In the genomic region with DNA sequence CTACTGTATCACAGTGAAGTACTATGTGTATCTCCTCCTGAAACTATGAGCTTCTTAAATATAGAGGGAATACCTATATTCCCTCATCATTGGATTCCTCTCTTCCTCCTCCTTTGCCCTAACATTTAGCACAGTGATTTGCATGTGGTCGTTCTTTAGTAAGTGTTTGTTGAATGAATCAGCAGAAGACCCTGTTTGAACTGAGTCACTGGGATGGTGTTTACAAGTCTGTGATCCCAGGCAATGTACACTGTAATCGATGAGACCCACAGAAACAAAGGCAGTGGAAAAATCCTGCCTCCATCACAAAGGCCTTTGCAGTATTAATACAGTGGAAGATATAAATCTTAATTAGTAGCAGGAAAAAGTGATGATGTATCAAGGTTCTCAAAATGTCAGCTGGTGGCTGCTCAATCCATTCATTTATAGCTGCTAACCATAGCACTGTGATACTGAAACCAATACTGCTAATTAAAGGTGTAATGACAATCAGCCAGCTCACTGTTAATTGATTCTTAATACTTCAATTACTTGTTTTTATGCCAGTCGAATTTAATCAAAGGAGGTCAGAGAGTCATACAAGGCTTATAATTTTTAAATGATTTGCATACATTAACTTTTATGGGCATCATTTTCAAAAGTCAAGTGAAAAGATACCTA, we compare ENCODE assay signal across 19 cellular contexts. TPM values are rescaled to one million over a fixed set of nuclear protein-coding genes. Genes with fewer than 3 reads are reported as not detected.
DNase-seq lines count a peak whose midpoint lies in the region; ATAC-seq and TF ChIP-seq lines count a peak whose summit lies in the region.
"Had no signal": no experiment of that assay in that cellular context is flagged by ENCODE, and none has a peak within 500 bp of the region (broad histone marks: within the 10 kb centered on the region; RNA-seq: fewer than 3 reads in every experiment).

No MANE protein-coding gene starts in this region.

- no peak overlapping the region for H3K14ac ChIP-seq in IMR-90 (replicated peaks; ENCODE audit: low read depth, low read length)

- H3K23ac ChIP-seq in IMR-90 (ENCODE audit: low read depth, low read length), result no peak overlapping the region

- 0 out of 2 replicates have a peak overlapping the region, but pooled peaks have one; percentile 71 for H3K18ac ChIP-seq in IMR-90 (ENCODE audit: low read depth, low read length)

- H2BK15ac ChIP-seq in IMR-90 (ENCODE audit: low read depth, low read length), result no peak overlapping the region

- no peak overlapping the region for H4K91ac ChIP-seq in IMR-90 (ENCODE audit: insufficient read depth, low read depth, low read length)

- peak overlapping the region; percentile 22 for H2BK5ac ChIP-seq in IMR-90 (ENCODE audit: low read depth, low read length, poor library complexity, severe bottlenecking)

- TF ChIP-seq RAD21 in IMR-90 (IDR thresholded peaks at IDR 0.05; ENCODE audit: low read length), result no peak

- H3K36me3 ChIP-seq in IMR-90 (ENCODE audit: control insufficient read depth, insufficient read depth, low read length), result no peaks in the 10 kb centered on the region
- H3K36me3 ChIP-seq in mesodermal cell (ENCODE audit: control insufficient read depth, insufficient read depth, low read length), result no peaks in the 10 kb centered on the region
- H3K36me3 ChIP-seq: left lung, transverse colon, WERI-Rb-1 had no signal

- H3K9me1 ChIP-seq in IMR-90 (ENCODE audit: insufficient read depth, low read length), result 0 out of 2 replicates have a peak, but pooled peaks cover 2% of the 10 kb centered on the region

- H3K4me2 ChIP-seq in IMR-90 (ENCODE audit: low read depth, low read length), result peak overlapping the region; percentile 0; the same call in 1 of the 2 replicates

- H2AK5ac ChIP-seq in IMR-90 (ENCODE audit: low read depth, low read length), result no peak overlapping the region

- TF ChIP-seq POLR2A in IMR-90 (IDR thresholded peaks at IDR 0.05; ENCODE audit: low read depth, low read length), result no peak

- H2BK120ac ChIP-seq in IMR-90 (ENCODE audit: low read depth, low read length), result peak overlapping the region; percentile 38; the same call in 1 of the 2 replicates

- H3K56ac ChIP-seq in IMR-90 (ENCODE audit: extremely low read depth, insufficient read depth, low read length), result no peak overlapping the region

- H3K27ac ChIP-seq in IMR-90 (ENCODE audit: insufficient read depth, low read length) (peak overlapping the region; percentile 21; the same call in 1 of the 2 replicates), mesodermal cell (ENCODE audit: low read depth, low read length, severe bottlenecking) (peak overlapping the region; percentile 96)
- H3K27ac ChIP-seq: left lung, psoas muscle, transverse colon, WERI-Rb-1 had no signal

- CTCF ChIA-PET in IMR-90 (lab: Yijun Ruan, JAX), result no interaction called here

- no peak overlapping the region for H3K4ac ChIP-seq in IMR-90 (ENCODE audit: low read depth, low read length)

- peak overlapping the region; percentile 52 for H2BK20ac ChIP-seq in IMR-90 (ENCODE audit: low read depth, low read length)

- peak; percentile 76 for ATAC-seq in IMR-90 (ENCODE audit: low read depth)
- ATAC-seq in HG03097 (IDR thresholded peaks at IDR 0.05; ENCODE audit: low FRiP score, unreplicated experiment), result no peak
- no peak for ATAC-seq in Right ventricle myocardium inferior
- no peak for ATAC-seq in GM18498 (IDR thresholded peaks at IDR 0.05; ENCODE audit: unreplicated experiment)
- ATAC-seq: left lung, psoas muscle had no signal

- TF ChIP-seq CTCF in IMR-90 (conservative IDR thresholded peaks at IDR 0.05; ENCODE audit: low read depth, low read length), result no peak
- no peak for TF ChIP-seq CTCF in choroid plexus epithelial cell (conservative IDR thresholded peaks at IDR 0.05; ENCODE audit: low read depth, low read length)

- no peak overlapping the region for H2AFZ ChIP-seq in IMR-90 (replicated peaks; ENCODE audit: low read length, poor library complexity)

- no TSS peak for BruUV-seq in IMR-90 (replicated peaks; lab: Mats Ljungman, UMichigan)

- no peak overlapping the region for H3K4me3 ChIP-seq in IMR-90 (ENCODE audit: insufficient read depth, low read depth, low read length)
- H3K4me3 ChIP-seq in choroid plexus epithelial cell (ENCODE audit: low read depth, low read length), result no peak overlapping the region
- no peak overlapping the region for H3K4me3 ChIP-seq in mesodermal cell (ENCODE audit: extremely low read depth, insufficient read depth, low read length, poor library complexity, severe bottlenecking)
- H3K4me3 ChIP-seq: left lung, psoas muscle, transverse colon had no signal

- no peak overlapping the region for H3K9ac ChIP-seq in IMR-90 (ENCODE audit: low read depth, low read length)

- POLR2A ChIA-PET in IMR-90 (lab: Charles Lee; ENCODE audit: unreplicated experiment), result no interaction called here

- DNase-seq in EH (ENCODE audit: low read depth) (peak; percentile 53), IMR-90 (peak; percentile 86), choroid plexus epithelial cell (ENCODE audit: low read depth) (peak; percentile 55), islet precursor cell (no peak), Right ventricle myocardium inferior (ENCODE audit: missing footprints) (no peak)
- DNase-seq: activated naive CD4-positive, alpha-beta T cell treated with anti-CD3 and anti-CD28 coated beads for 36 hours; C1 segment of cervical spinal cord; hypothalamus; left lung; naive B cell; NCI-H1092; NCI-H2227 treated with DMSO at 0.1 percent for 48 hours; psoas muscle; transverse colon; WERI-Rb-1 had no signal

- no peaks in the 10 kb centered on the region for H4K20me1 ChIP-seq in IMR-90 (ENCODE audit: insufficient read depth, low read length)

- H3K27me3 ChIP-seq in IMR-90 (ENCODE audit: control insufficient read depth, insufficient read depth, low read length), result no peaks in the 10 kb centered on the region
- H3K27me3 ChIP-seq: left lung, transverse colon had no signal

- peak overlapping the region in 1 of 2 experiments; percentile 52; a peak in 2 of 4 replicates for H4K8ac ChIP-seq in IMR-90 (ENCODE audit: low read depth in 2 of 2, low read length in 2 of 2)

- no peak overlapping the region for H4K5ac ChIP-seq in IMR-90 (ENCODE audit: low read depth, low read length)

- H3K9me3 ChIP-seq in IMR-90 (ENCODE audit: control insufficient read depth, insufficient read depth, low read length) (no peaks in the 10 kb centered on the region), mesodermal cell (ENCODE audit: control insufficient read depth, low read length) (peaks cover under 1% of the 10 kb centered on the region)
- H3K9me3 ChIP-seq: left lung, psoas muscle, transverse colon had no signal

- dilution Hi-C loops in IMR-90 (cut with HindIII; ENCODE audit: low sequenced_read_pairs, unreplicated experiment), result no loop called here

- no peak overlapping the region for H2AK9ac ChIP-seq in IMR-90 (replicated peaks; ENCODE audit: low read depth, low read length, poor library complexity)

- in situ Hi-C loops in IMR-90 (cut with MboI; ENCODE audit: low sequenced_read_pairs), result no loop called here

- no CpG with 5 or more reads among the region's 3 CpGs for WGBS in IMR-90 (ENCODE audit: extremely low coverage in 2 of 2, insufficient read length in 1 of 2), 2 experiments
- WGBS in mesodermal cell (ENCODE audit: insufficient coverage in 2 of 2), 2 experiments, result no CpG with 5 or more reads among the region's 3 CpGs

- H3K4me1 ChIP-seq in IMR-90 (ENCODE audit: control insufficient read depth, insufficient read depth, low read length), result peaks cover 9% of the 10 kb centered on the region
- peaks cover 23% of the 10 kb centered on the region for H3K4me1 ChIP-seq in mesodermal cell (ENCODE audit: control insufficient read depth, insufficient read depth, low read length, poor library complexity, severe bottlenecking)
- H3K4me1 ChIP-seq: psoas muscle had no signal

- intact Hi-C loops in IMR-90 (cut with micrococcal nuclease), result no loop called here
- intact Hi-C loops in Right ventricle myocardium inferior (cut with DNase I), result no loop called here

- H3K79me1 ChIP-seq in IMR-90 (ENCODE audit: low read depth in 1 of 2, low read length in 2 of 2), result no peaks in the 10 kb centered on the region

TF ChIP-seq in IMR-90, 13 proteins besides CTCF, POLR2A, EP300 and RAD21 (continues in another document):
- TF ChIP-seq USF2 (IDR thresholded peaks at IDR 0.05; ENCODE audit: low read depth, low read length), result no peak
- TF ChIP-seq RFX5 (IDR thresholded peaks at IDR 0.05; ENCODE audit: low read depth, low read length), result no peak
- no peak for TF ChIP-seq CEBPB (IDR thresholded peaks at IDR 0.05; ENCODE audit: low read depth, low read length)
- TF ChIP-seq MAFK (IDR thresholded peaks at IDR 0.05; ENCODE audit: low read depth, low read length), result no peak
- peak; percentile 54; the same call in 1 of the 2 replicates for TF ChIP-seq NFE2L2 (IDR thresholded peaks at IDR 0.05; ENCODE audit: low read depth, low read length)
- no peak for TF ChIP-seq CHD1 (IDR thresholded peaks at IDR 0.05; ENCODE audit: low read depth, low read length)
- no peak for TF ChIP-seq MAZ (IDR thresholded peaks at IDR 0.05; ENCODE audit: borderline replicate concordance, low read depth, low read length)
- TF ChIP-seq FOS (IDR thresholded peaks at IDR 0.05; ENCODE audit: low read depth, low read length), result peak; percentile 79
- TF ChIP-seq MXI1 (IDR thresholded peaks at IDR 0.05; ENCODE audit: borderline replicate concordance, low read depth, low read length), result no peak
- TF ChIP-seq RCOR1 (IDR thresholded peaks at IDR 0.05; ENCODE audit: insufficient replicate concordance, low read length), result no peak
- no peak for TF ChIP-seq BHLHE40 (IDR thresholded peaks at IDR 0.05; ENCODE audit: low read depth, low read length)

RNA-seq across cellular contexts. Expression of gene MYO3B, which starts 20.8 kb away (rescaled TPM):
- total RNA-seq in IMR-90 (2012; rRNA removed), result not detected in 2 replicates
- polyA plus RNA-seq in IMR-90 (2012; rRNA removed), result 0.02 TPM in 1 of 2 replicates, not detected in the other
- not detected in 2 replicates for polyA plus RNA-seq in IMR-90 (2012; cell fraction: cytosol; rRNA removed)
- polyA plus RNA-seq in IMR-90 (2012; cell fraction: nucleus; rRNA removed; ENCODE audit: low replicate concordance), result 0.02 TPM in 1 of 2 replicates, not detected in the other
- 0.92 TPM for polyA plus RNA-seq in mesodermal cell (2013, experiment 1 of 2)
- 0.66 TPM for polyA plus RNA-seq in mesodermal cell (2013, experiment 2 of 2)
- not detected for total RNA-seq in Right ventricle myocardium inferior
- total RNA-seq: OCI-LY7 had no signal
- polyA plus RNA-seq: psoas muscle had no signal

Comparison
In these comparisons a context has a peak if more than half of its experiments do, and no peak if none do; other contexts are left out.
1. DNase-seq: peak in EH (single experiment), IMR-90 (single experiment) and choroid plexus epithelial cell (single experiment); none in islet precursor cell (single experiment) and Right ventricle myocardium inferior (single experiment).